Comparison of ENCODE assay signal across 12 cellular contexts in the genomic region with DNA sequence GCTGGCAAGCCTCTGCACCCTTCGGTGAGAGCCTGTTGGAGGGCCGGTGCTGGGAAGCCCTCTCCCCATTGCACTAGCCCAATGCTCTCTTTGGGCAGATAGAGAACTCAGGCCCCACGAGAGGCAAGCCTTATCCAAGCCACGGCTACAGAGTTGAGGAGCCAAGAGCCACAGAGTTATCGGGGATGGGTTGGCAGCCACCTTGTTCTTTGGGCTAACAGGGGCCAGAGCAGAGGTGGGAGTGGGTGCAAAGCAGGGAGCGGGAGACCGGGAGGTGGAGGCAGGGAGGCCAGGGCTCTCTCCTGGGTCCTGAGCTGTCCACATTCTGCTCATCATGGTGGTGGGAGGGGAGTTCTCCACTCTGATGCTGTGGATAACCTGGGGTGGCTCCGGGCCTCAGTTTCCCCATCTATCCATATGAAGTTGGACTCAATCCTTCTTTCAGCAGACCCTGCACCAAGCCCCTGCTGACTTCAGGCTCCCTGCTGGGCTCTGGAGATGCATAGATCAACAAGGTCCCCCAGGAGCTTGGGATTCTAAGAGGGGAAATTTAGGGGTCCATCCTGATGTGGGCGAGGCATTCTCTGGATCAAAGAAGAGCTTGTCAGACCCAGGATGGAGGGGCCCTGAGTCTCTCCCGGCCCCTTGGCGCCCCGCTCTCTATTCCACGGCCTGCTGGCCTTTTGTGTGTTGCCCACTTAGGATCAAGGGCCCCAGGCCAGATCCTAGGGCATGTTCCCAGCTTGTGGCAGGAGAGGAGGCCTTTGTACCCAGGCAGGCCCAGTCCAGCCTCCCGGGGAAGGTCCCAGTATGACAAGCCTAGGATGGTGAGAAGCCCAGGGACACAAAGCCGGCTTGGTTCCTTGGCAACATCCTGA. TPM values are rescaled to one million over a fixed set of nuclear protein-coding genes. Genes with fewer than 3 reads are reported as not detected.
DNase-seq lines count a peak whose midpoint lies in the region; ATAC-seq, FAIRE-seq and TF ChIP-seq lines count a peak whose summit lies in the region.
"Had no signal": no experiment of that assay in that cellular context is flagged by ENCODE, and none has a peak within 500 bp of the region (broad histone marks: within the 10 kb centered on the region; RNA-seq: fewer than 3 reads in every experiment).

No MANE protein-coding gene starts in this region.

- POLR2A ChIA-PET in HepG2 (lab: Yijun Ruan, JAX) (interaction anchor here (0.8 to 7.7 kb wide), 45 partner anchors 8 to 765 kb away, joined by 3 to 303 read pairs (median 8); partner anchors contain the start of genes ARL2BP, CCL17, CETP and CFAP20), WTC11 (lab: Charles Lee) (interaction anchor here (0.5 kb wide), 1 partner anchor 25 kb away, joined by 3 read pairs; no protein-coding TSS in a partner anchor)

- peaks cover 35% of the 10 kb centered on the region for H3K79me2 ChIP-seq in HepG2 (ENCODE audit: insufficient read depth, low read length)

- TF ChIP-seq RAD21 in HepG2 (CRISPR knock-in tag; IDR thresholded peaks at IDR 0.05), result no peak

- peaks cover 5% of the 10 kb centered on the region for H3K36me3 Mint-ChIP-seq in Calu3 (ENCODE audit: insufficient read depth, unreplicated experiment)
- no peaks in the 10 kb centered on the region for H3K36me3 Mint-ChIP-seq in WTC11

- H3K4me1 ChIP-seq in body of pancreas (peaks cover 41% of the 10 kb centered on the region), HepG2 (ENCODE audit: insufficient read depth, low read length) (peaks cover 58% of the 10 kb centered on the region)

- H3K4me1 Mint-ChIP-seq in Calu3 (ENCODE audit: low read depth, unreplicated experiment), result peaks cover 52% of the 10 kb centered on the region
- peaks cover 9% of the 10 kb centered on the region for H3K4me1 Mint-ChIP-seq in WTC11

- DNase-seq in Calu3 (no peak), body of pancreas (peak in 1 of 4 donors; percentile 80), HepG2 (ENCODE audit: low spot score) (no peak), retinal pigment epithelial cell (ENCODE audit: low read depth) (peak; percentile 20), foreskin melanocyte (no peak), UCSD-AML1 (lab: John Stamatoyannopoulos, UW; ENCODE audit: unreplicated experiment) (no peak), WTC11 (ENCODE audit: low spot score) (no peak)
- DNase-seq: cerebellar nuclear complex had no signal

- no peaks in the 10 kb centered on the region for H3K27me3 ChIP-seq in body of pancreas
- H3K27me3 ChIP-seq in HepG2 (ENCODE audit: control insufficient read depth in 1 of 2, insufficient read depth in 2 of 2, low read length in 2 of 2), result peaks cover 0 to 5% of the 10 kb centered on the region in 2 experiments; a peak in 1 of 5 replicates

- BruUV-seq in Calu3 (replicated peaks; lab: Mats Ljungman, UMichigan) (no TSS peak), HepG2 (replicated peaks; lab: Mats Ljungman, UMichigan) (TSS peak; percentile 90)

- no peak for FAIRE-seq in HepG2 (lab: Jason Lieb, UNC)

- peak overlapping the region; percentile 98 for H3K4me2 ChIP-seq in HepG2 (ENCODE audit: low read depth, low read length)

- no peaks in the 10 kb centered on the region for H3K36me3 ChIP-seq in body of pancreas (replicated peaks in 1 of 2; ENCODE audit: insufficient read depth in 1 of 2, low read depth in 2 of 2)
- peaks cover 3 to 9% of the 10 kb centered on the region in 2 experiments; a peak in 2 of 5 replicates for H3K36me3 ChIP-seq in HepG2 (replicated peaks in 1 of 2; ENCODE audit: control insufficient read depth in 1 of 2, insufficient read depth in 2 of 2, low read length in 2 of 2)

- peak overlapping the region; percentile 63 for H3K4me3 Mint-ChIP-seq in Calu3 (ENCODE audit: low read depth, unreplicated experiment)
- no peak overlapping the region; the same call in 1 of the 2 replicates for H3K4me3 Mint-ChIP-seq in WTC11

- no peaks in the 10 kb centered on the region for H3K9me3 Mint-ChIP-seq in Calu3 (ENCODE audit: low read depth, unreplicated experiment)
- no peaks in the 10 kb centered on the region for H3K9me3 Mint-ChIP-seq in WTC11

- H3K27me3 Mint-ChIP-seq in Calu3 (ENCODE audit: unreplicated experiment) (no peaks in the 10 kb centered on the region), WTC11 (ENCODE audit: low read depth) (peaks cover 2% of the 10 kb centered on the region; the same call in 1 of the 2 replicates)

- peak in 1 of 2 experiments; percentile 39; a peak in 1 of 4 replicates for TF ChIP-seq EP300 in HepG2 (IDR thresholded peaks at IDR 0.05; ENCODE audit: low read depth in 2 of 2, low read length in 2 of 2)
- TF ChIP-seq EP300 in HepG2 (CRISPR knock-in tag; IDR thresholded peaks at IDR 0.05; ENCODE audit: borderline replicate concordance), result no peak

- H3K27ac Mint-ChIP-seq in Calu3 (ENCODE audit: unreplicated experiment), result peak overlapping the region; percentile 69
- no peak overlapping the region for H3K27ac Mint-ChIP-seq in WTC11

- ATAC-seq in body of pancreas (no peak), HepG2 (no peak), WTC11 (no peak), HG02970 (IDR thresholded peaks at IDR 0.05; ENCODE audit: low FRiP score, unreplicated experiment) (no peak)

- no peaks in the 10 kb centered on the region for H4K20me1 ChIP-seq in HepG2 (ENCODE audit: insufficient read depth, low read length)

- in situ Hi-C loops in HepG2 (cut with HindIII; ENCODE audit: extremely low pct_ligation_motif_present, low pct_unique_long_range_greater_than_20kb), result loop anchor here (5.0 kb wide), 1 partner anchor 69 kb away; no protein-coding TSS in a partner anchor

- intact Hi-C loops in Calu3 (cut with micrococcal nuclease; ENCODE audit: unreplicated experiment) (no loop called here), body of pancreas (cut with DNase I) (no loop called here), HepG2 (cut with micrococcal nuclease; ENCODE audit: unreplicated experiment) (loop anchor here (1.0 to 2.0 kb wide), 3 partner anchors 45 to 71 kb away; no protein-coding TSS in a partner anchor)

- H3K9me3 ChIP-seq in body of pancreas (no peaks in the 10 kb centered on the region), HepG2 (ENCODE audit: low read length) (no peaks in the 10 kb centered on the region)

- WGBS in body of pancreas, 2 donors, result 71 to 93% methylated on average over 8 to 14 of the region's 15 CpGs
- 77% methylated on average over 8 of the region's 15 CpGs for WGBS in HepG2 (ENCODE audit: low lambda C conversion rate)

- CTCF ChIA-PET in Calu3 (lab: Charles Lee), result interaction anchor here (1.0 to 1.5 kb wide), 5 partner anchors 8 to 72 kb away, joined by 3 to 10 read pairs (median 5); no protein-coding TSS in a partner anchor
- CTCF ChIA-PET in HepG2 (lab: Yijun Ruan, JAX; ENCODE audit: low intra/inter-chr PET ratio, low total read pairs), result interaction anchor here (1.2 kb wide), 1 partner anchor 72 kb away, joined by 4 read pairs; no protein-coding TSS in a partner anchor
- CTCF ChIA-PET in WTC11 (lab: Charles Lee), result interaction anchor here (0.7 to 6.2 kb wide), 7 partner anchors 33 to 219 kb away, joined by 3 to 63 read pairs (median 5); partner anchors contain the start of genes CCL17, POLR2C, PSME3IP1 and RSPRY1

- no peak overlapping the region for H2AFZ ChIP-seq in HepG2 (ENCODE audit: low read length)

- H3K9ac ChIP-seq in HepG2 (ENCODE audit: insufficient read depth, low read depth, low read length), result peak overlapping the region; percentile 96

- peak overlapping the region; percentile 68 to 90 (median 85) for H3K27ac ChIP-seq in body of pancreas
- peak overlapping the region; percentile 99 for H3K27ac ChIP-seq in HepG2 (ENCODE audit: extremely low read length, insufficient read depth, low read length)

- no peak for TF ChIP-seq POLR2A in body of pancreas (IDR thresholded peaks at IDR 0.05)
- no peak for TF ChIP-seq POLR2A in HepG2 (IDR thresholded peaks at IDR 0.05; ENCODE audit: insufficient read depth in 1 of 2, low read depth in 2 of 2, low read length in 2 of 2)

- no peak overlapping the region for H3K4me3 ChIP-seq in body of pancreas
- H3K4me3 ChIP-seq in HepG2 (replicated peaks in 1 of 3; ENCODE audit: insufficient read depth in 1 of 3, low read depth in 2 of 3, low read length in 3 of 3), result peak overlapping the region; percentile 81 to 95 (median 84)
- H3K4me3 ChIP-seq in retinal pigment epithelial cell (ENCODE audit: low read length), result no peak overlapping the region

- TF ChIP-seq CTCF in Calu3 (IDR thresholded peaks at IDR 0.05; ENCODE audit: unreplicated experiment), result no peak
- no peak for TF ChIP-seq CTCF in body of pancreas (IDR thresholded peaks at IDR 0.05)
- no peak for TF ChIP-seq CTCF in HepG2 (CRISPR knock-in tag; IDR thresholded peaks at IDR 0.05)
- no peak for TF ChIP-seq CTCF in retinal pigment epithelial cell (conservative IDR thresholded peaks at IDR 0.05; ENCODE audit: low read depth, low read length)
- no peak for TF ChIP-seq CTCF in WTC11 (IDR thresholded peaks at IDR 0.05)

RNA-seq across cellular contexts. Expression of gene CX3CL1, which starts 0.6 kb away (rescaled TPM):
- total RNA-seq in Calu3 (2022) (17.6 and 41.4 TPM in 2 replicates), body of pancreas (10 to 100 TPM; 14.5 to 19.1 TPM), HepG2 (2016; rRNA removed; fragmentation: Illumina TruSeq; extraction: Trizol) (23.4 and 57.3 TPM in 2 replicates), WTC11 (2021) (0.66 to 1.2 TPM (median 1.1 TPM) in 3 replicates)
- total RNA-seq in HepG2 (2016; cell fraction: cytosol; rRNA removed; fragmentation: Illumina TruSeq; extraction: Trizol; ENCODE audit: low read depth), result 7.3 and 8.2 TPM in 2 replicates
- total RNA-seq in HepG2 (2016; cell fraction: insoluble cytoplasmic fraction; rRNA removed; fragmentation: Illumina TruSeq; extraction: Trizol), result 21.6 and 59.9 TPM in 2 replicates
- 22.2 and 22.7 TPM in 2 replicates for total RNA-seq in HepG2 (2016; cell fraction: membrane; rRNA removed; fragmentation: Illumina TruSeq; extraction: Trizol)
- total RNA-seq in HepG2 (2016; cell fraction: nucleus; rRNA removed; fragmentation: Illumina TruSeq; extraction: Trizol), result 62.3 and 70.4 TPM in 2 replicates
- polyA plus RNA-seq in HepG2 (2011; rRNA removed), result 60.8 and 96.8 TPM in 2 replicates
- 56.4 and 56.5 TPM in 2 replicates for polyA plus RNA-seq in HepG2 (2011; cell fraction: cytosol; rRNA removed)
- polyA plus RNA-seq in HepG2 (2011; cell fraction: nucleus; rRNA removed), result 79.9 and 86.1 TPM in 2 replicates
- polyA plus RNA-seq in HepG2 (2012), result 41.7 and 72.2 TPM in 2 replicates
- polyA plus RNA-seq in HepG2 (2016; cell fraction: cytosol; fragmentation: Illumina TruSeq; extraction: Trizol; ENCODE audit: low read depth), result 7.2 and 7.4 TPM in 2 replicates
- polyA plus RNA-seq in HepG2 (2016; cell fraction: insoluble cytoplasmic fraction; fragmentation: Illumina TruSeq; extraction: Trizol; ENCODE audit: low read depth), result 27.9 and 36.9 TPM in 2 replicates
- 15.0 and 15.2 TPM in 2 replicates for polyA plus RNA-seq in HepG2 (2016; cell fraction: membrane; fragmentation: Illumina TruSeq; extraction: Trizol; ENCODE audit: low read depth)
- 134 and 147 TPM in 2 replicates for polyA plus RNA-seq in HepG2 (2016; cell fraction: nucleus; fragmentation: Illumina TruSeq; extraction: Trizol; ENCODE audit: insufficient read depth, low read depth)
- polyA minus RNA-seq in HepG2 (2011; rRNA and poly(A)+ RNA removed; ENCODE audit: low replicate concordance), result 0.19 and 92.7 TPM in 2 replicates
- 36.8 and 44.2 TPM in 2 replicates for polyA minus RNA-seq in HepG2 (2011; cell fraction: cytosol; rRNA and poly(A)+ RNA removed)
- 38.0 and 38.2 TPM in 2 replicates for polyA minus RNA-seq in HepG2 (2011; cell fraction: nucleus; rRNA and poly(A)+ RNA removed)
- total RNA-seq: G401, LHCN-M2 had no signal

RNA-seq across cellular contexts. Expression of gene CCL22, which starts 13.2 kb away (rescaled TPM):
- total RNA-seq in Calu3 (2022) (2.6 and 4.5 TPM in 2 replicates), body of pancreas (not detected), HepG2 (2016; rRNA removed; fragmentation: Illumina TruSeq; extraction: Trizol) (0.06 TPM in 1 of 2 replicates, not detected in the other), WTC11 (2021) (0.35 to 0.60 TPM (median 0.44 TPM) in 3 replicates)
- not detected in 2 replicates for total RNA-seq in HepG2 (2016; cell fraction: cytosol; rRNA removed; fragmentation: Illumina TruSeq; extraction: Trizol; ENCODE audit: low read depth)
- total RNA-seq in HepG2 (2016; cell fraction: insoluble cytoplasmic fraction; rRNA removed; fragmentation: Illumina TruSeq; extraction: Trizol), result 0.06 and 0.09 TPM in 2 replicates
- not detected in 2 replicates for total RNA-seq in HepG2 (2016; cell fraction: membrane; rRNA removed; fragmentation: Illumina TruSeq; extraction: Trizol)
- total RNA-seq in HepG2 (2016; cell fraction: nucleus; rRNA removed; fragmentation: Illumina TruSeq; extraction: Trizol), result 0.16 TPM in 1 of 2 replicates, not detected in the other
- 0.04 TPM in 1 of 2 replicates, not detected in the other for polyA plus RNA-seq in HepG2 (2011; rRNA removed)
- polyA plus RNA-seq in HepG2 (2011; cell fraction: cytosol; rRNA removed), result 0.01 and 0.04 TPM in 2 replicates
- polyA plus RNA-seq in HepG2 (2011; cell fraction: nucleus; rRNA removed), result 0.03 TPM in 1 of 2 replicates, not detected in the other
- polyA plus RNA-seq in HepG2 (2012), result 0.04 TPM in 1 of 2 replicates, not detected in the other
- polyA plus RNA-seq in HepG2 (2016; cell fraction: cytosol; fragmentation: Illumina TruSeq; extraction: Trizol; ENCODE audit: low read depth), result 0.05 TPM in 1 of 2 replicates, not detected in the other
- 0.17 TPM in 1 of 2 replicates, not detected in the other for polyA plus RNA-seq in HepG2 (2016; cell fraction: insoluble cytoplasmic fraction; fragmentation: Illumina TruSeq; extraction: Trizol; ENCODE audit: low read depth)
- polyA plus RNA-seq in HepG2 (2016; cell fraction: membrane; fragmentation: Illumina TruSeq; extraction: Trizol; ENCODE audit: low read depth), result 0.06 TPM in 1 of 2 replicates, not detected in the other
- 0.25 TPM in 1 of 2 replicates, not detected in the other for polyA plus RNA-seq in HepG2 (2016; cell fraction: nucleus; fragmentation: Illumina TruSeq; extraction: Trizol; ENCODE audit: insufficient read depth, low read depth)
- 0.07 TPM in 1 of 2 replicates, not detected in the other for polyA minus RNA-seq in HepG2 (2011; rRNA and poly(A)+ RNA removed; ENCODE audit: low replicate concordance)
- not detected in 2 replicates for polyA minus RNA-seq in HepG2 (2011; cell fraction: cytosol; rRNA and poly(A)+ RNA removed)
- not detected in 2 replicates for polyA minus RNA-seq in HepG2 (2011; cell fraction: nucleus; rRNA and poly(A)+ RNA removed)
- total RNA-seq: G401, LHCN-M2, occipital lobe had no signal

RNA-seq across cellular contexts. Expression of gene CCL17, which starts 32.8 kb away (rescaled TPM):
- total RNA-seq in Calu3 (2022), result not detected in 2 replicates
- not detected for total RNA-seq in body of pancreas
- not detected in 2 replicates for total RNA-seq in HepG2 (2016; rRNA removed; fragmentation: Illumina TruSeq; extraction: Trizol)
- total RNA-seq in HepG2 (2016; cell fraction: cytosol; rRNA removed; fragmentation: Illumina TruSeq; extraction: Trizol; ENCODE audit: low read depth), result not detected in 2 replicates
- total RNA-seq in HepG2 (2016; cell fraction: insoluble cytoplasmic fraction; rRNA removed; fragmentation: Illumina TruSeq; extraction: Trizol), result not detected in 2 replicates
- total RNA-seq in HepG2 (2016; cell fraction: membrane; rRNA removed; fragmentation: Illumina TruSeq; extraction: Trizol), result not detected in 2 replicates
- not detected in 2 replicates for total RNA-seq in HepG2 (2016; cell fraction: nucleus; rRNA removed; fragmentation: Illumina TruSeq; extraction: Trizol)
- not detected in 2 replicates for polyA plus RNA-seq in HepG2 (2011; rRNA removed)
- polyA plus RNA-seq in HepG2 (2011; cell fraction: cytosol; rRNA removed), result not detected in 2 replicates
- polyA plus RNA-seq in HepG2 (2011; cell fraction: nucleus; rRNA removed), result not detected in 2 replicates
- not detected in 2 replicates for polyA plus RNA-seq in HepG2 (2012)
- polyA plus RNA-seq in HepG2 (2016; cell fraction: cytosol; fragmentation: Illumina TruSeq; extraction: Trizol; ENCODE audit: low read depth), result not detected in 2 replicates
- not detected in 2 replicates for polyA plus RNA-seq in HepG2 (2016; cell fraction: insoluble cytoplasmic fraction; fragmentation: Illumina TruSeq; extraction: Trizol; ENCODE audit: low read depth)
- not detected in 2 replicates for polyA plus RNA-seq in HepG2 (2016; cell fraction: membrane; fragmentation: Illumina TruSeq; extraction: Trizol; ENCODE audit: low read depth)
- not detected in 2 replicates for polyA plus RNA-seq in HepG2 (2016; cell fraction: nucleus; fragmentation: Illumina TruSeq; extraction: Trizol; ENCODE audit: insufficient read depth, low read depth)
- not detected in 2 replicates for polyA minus RNA-seq in HepG2 (2011; rRNA and poly(A)+ RNA removed; ENCODE audit: low replicate concordance)
- not detected in 2 replicates for polyA minus RNA-seq in HepG2 (2011; cell fraction: cytosol; rRNA and poly(A)+ RNA removed)
- not detected in 2 replicates for polyA minus RNA-seq in HepG2 (2011; cell fraction: nucleus; rRNA and poly(A)+ RNA removed)
- not detected in 3 replicates for total RNA-seq in WTC11 (2021)
- total RNA-seq: G401, LHCN-M2, occipital lobe had no signal

Comparison
In these comparisons a context has a peak if more than half of its experiments do, and no peak if none do; other contexts are left out.
1. H3K4me3 ChIP-seq: peak in HepG2 (3 of 3); none in body of pancreas (0 of 2) and retinal pigment epithelial cell (single experiment).